In the genomic region with DNA sequence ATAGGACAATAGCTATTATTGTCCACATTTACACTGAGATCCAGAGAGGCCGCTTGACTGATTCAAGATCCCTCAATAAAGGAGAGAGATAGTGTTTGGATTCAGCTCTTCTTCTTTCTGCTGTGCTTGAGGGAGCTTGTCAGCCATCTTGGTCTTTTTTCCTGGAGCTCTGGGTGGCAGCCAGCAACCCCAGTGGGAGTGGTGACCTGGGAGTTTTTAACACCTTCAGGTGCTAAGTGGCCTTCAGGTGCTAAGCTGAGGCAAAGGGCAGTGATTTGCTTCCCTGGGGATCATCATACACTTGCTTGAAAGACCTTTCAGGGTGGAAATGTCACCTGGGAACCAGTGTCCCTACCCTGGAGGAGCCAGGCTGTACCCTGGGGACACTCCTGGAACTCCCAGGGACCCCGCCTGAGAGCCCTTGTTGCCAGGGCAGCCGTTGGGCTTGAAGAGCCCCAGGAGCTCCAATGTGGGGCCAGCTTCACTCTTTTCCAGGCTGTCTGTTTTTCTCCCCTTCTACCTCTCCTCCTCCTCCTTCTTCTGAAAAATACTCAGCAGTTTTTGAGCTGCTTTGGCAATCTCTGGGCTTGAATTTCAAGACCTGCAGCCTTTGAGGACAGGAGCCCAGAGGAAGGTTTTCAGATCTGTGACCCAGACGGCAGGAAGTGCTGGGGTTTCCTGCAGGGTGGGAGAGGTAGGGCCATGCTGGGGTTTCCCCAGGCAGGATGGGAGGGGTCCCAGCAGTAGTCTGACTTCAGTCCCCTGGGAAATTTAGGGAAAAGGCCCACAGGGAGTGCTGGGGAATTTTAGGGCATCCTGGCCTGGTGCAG, we compare ENCODE assay signal across 25 cellular contexts. TPM values are rescaled to one million over a fixed set of nuclear protein-coding genes. Genes with fewer than 3 reads are reported as not detected.
A peak's percentile ranks its signal among the peaks of the same experiment; 100 is the strongest.
DNase-seq lines count a peak whose midpoint lies in the region; ATAC-seq, FAIRE-seq and TF ChIP-seq lines count a peak whose summit lies in the region.
"Had no signal": no experiment of that assay in that cellular context is flagged by ENCODE, and none has a peak within 500 bp of the region (broad histone marks: within the 10 kb centered on the region; RNA-seq: fewer than 3 reads in every experiment).

No MANE protein-coding gene starts in this region.

- intact Hi-C loops in GM12878 (cut with micrococcal nuclease; ENCODE audit: unreplicated experiment): no loop called here

- H4K20me1 ChIP-seq in DND-41 (ENCODE audit: insufficient read depth, low read length) (no peaks in the 10 kb centered on the region), GM12878 (ENCODE audit: control insufficient read depth, insufficient read depth) (no peaks in the 10 kb centered on the region)

- H3K79me1 ChIP-seq in neuronal stem cell (ENCODE audit: low read depth, low read length): no peaks in the 10 kb centered on the region

- in situ Hi-C loops in GM12878 (cut with MboI): no loop called here

- RAD21 ChIA-PET in GM12878 (lab: Charles Lee; ENCODE audit: unreplicated experiment): no interaction called here

- H2AK5ac ChIP-seq in neuronal stem cell (ENCODE audit: low read depth, low read length): no peak overlapping the region

- no peak overlapping the region for H2BK5ac ChIP-seq in neuronal stem cell (ENCODE audit: low read length)

- peak; percentile 24 for DNase-seq in DND-41
- DNase-seq in GM12878 (ENCODE audit: low read depth, low spot score): no peak
- no peak for DNase-seq in neuronal stem cell (ENCODE audit: low spot score)
- no peak for DNase-seq in stimulated activated CD4-positive, alpha-beta T cell treated with anti-CD3 and anti-CD28 coated beads, Interleukin-4, amount 100 ng/mL, for 24 hours
- no peak for DNase-seq in activated naive CD4-positive, alpha-beta T cell (lab: John Stamatoyannopoulos, UW)
- no peak for DNase-seq in EL
- DNase-seq: ACHN, COR-L47, DMS153, HFFc6, NCI-H1092 treated with DMSO at 0.1 percent for 48 hours, NCI-H146, NCI-H2029 treated with DMSO at 0.1 percent for 48 hours, NCI-H2171 treated with DMSO at 0.1 percent for 48 hours, NCI-H446, NCI-H748 treated with DMSO at 0.1 percent for 48 hours, SHP77, SK-N-SH had no signal

- no peak for TF ChIP-seq CTCF in DND-41 (IDR thresholded peaks at IDR 0.05; ENCODE audit: borderline replicate concordance, extremely low read depth, low read length, poor library complexity, severe bottlenecking)
- no peak for TF ChIP-seq CTCF in HEK293 (tag by site-specific recombination; IDR thresholded peaks at IDR 0.05)
- TF ChIP-seq CTCF in GM12878 (IDR thresholded peaks at IDR 0.05 in 2 of 3, conservative IDR thresholded peaks at IDR 0.05 in 1 of 3; ENCODE audit: control insufficient read depth in 2 of 3, extremely low read depth in 1 of 3, insufficient read depth in 1 of 3, low read depth in 3 of 3, low read length in 3 of 3): no peak

- FAIRE-seq in GM12878 (lab: Jason Lieb, UNC): no peak
- FAIRE-seq: GM12892 had no signal

- no peak for TF ChIP-seq EP300 in GM12878 (IDR thresholded peaks at IDR 0.05; ENCODE audit: borderline replicate concordance in 1 of 2, control insufficient read depth in 1 of 2, low read depth in 2 of 2, low read length in 2 of 2)

- no peak for TF ChIP-seq RAD21 in GM12878 (IDR thresholded peaks at IDR 0.05; ENCODE audit: insufficient read depth, low read depth, low read length)

- no peak overlapping the region for H2BK12ac ChIP-seq in neuronal stem cell (ENCODE audit: low read length)

- H3K4me1 ChIP-seq in DND-41 (ENCODE audit: insufficient read depth, low read length): no peaks in the 10 kb centered on the region
- peaks cover 7% of the 10 kb centered on the region; the same call in 1 of the 2 replicates for H3K4me1 ChIP-seq in HEK293 (ENCODE audit: control insufficient read depth, insufficient read depth, low read length)
- peaks cover 3% of the 10 kb centered on the region for H3K4me1 ChIP-seq in GM12878 (ENCODE audit: control insufficient read depth, insufficient read depth, low read length)
- H3K4me1 ChIP-seq in neuronal stem cell (ENCODE audit: control insufficient read depth in 2 of 2, insufficient read depth in 1 of 2, low read depth in 1 of 2, low read length in 2 of 2): peaks cover 2 to 3% of the 10 kb centered on the region in 2 donors

- H2BK15ac ChIP-seq in neuronal stem cell (ENCODE audit: low read length): no peak overlapping the region

- no peak overlapping the region for H3K4ac ChIP-seq in neuronal stem cell (ENCODE audit: low read length)

- no peak overlapping the region for H2BK120ac ChIP-seq in neuronal stem cell (ENCODE audit: low read depth, low read length)

- H3K4me2 ChIP-seq in DND-41 (ENCODE audit: insufficient read depth, low read length) (no peak overlapping the region), GM12878 (ENCODE audit: control insufficient read depth, insufficient read depth) (no peak overlapping the region), neuronal stem cell (ENCODE audit: insufficient read depth, low read length, poor library complexity, severe bottlenecking) (no peak overlapping the region)
- H3K4me2 ChIP-seq: SK-N-SH had no signal

- no peaks in the 10 kb centered on the region for H3K9me3 ChIP-seq in DND-41 (ENCODE audit: insufficient read depth, low read length, severe bottlenecking)
- H3K9me3 ChIP-seq in HEK293 (ENCODE audit: control insufficient read depth, insufficient read depth, low read depth, low read length): no peaks in the 10 kb centered on the region
- H3K9me3 ChIP-seq in GM12878 (replicated peaks; ENCODE audit: control insufficient read depth, insufficient read depth, low read length): no peaks in the 10 kb centered on the region
- H3K9me3 ChIP-seq in neuronal stem cell (replicated peaks in 1 of 2; ENCODE audit: control insufficient read depth in 2 of 2, insufficient read depth in 1 of 2, low read depth in 1 of 2, low read length in 2 of 2): no peaks in the 10 kb centered on the region
- H3K9me3 ChIP-seq: SK-N-SH had no signal

- 21% methylated on average over 4 of the region's 4 CpGs for WGBS in GM12878 (ENCODE audit: insufficient coverage, insufficient replicate concordance, low lambda C conversion rate, missing lambda C conversion rate)
- no CpG with 5 or more reads among the region's 4 CpGs for WGBS in neuronal stem cell (ENCODE audit: extremely low coverage in 2 of 2, insufficient read length in 2 of 2, insufficient replicate concordance in 1 of 2), 2 donors

- H3K18ac ChIP-seq in neuronal stem cell (ENCODE audit: low read length): no peak overlapping the region

- no TSS peak for BruUV-seq in GM12878 (replicated peaks; lab: Mats Ljungman, UMichigan)

- H3K9ac ChIP-seq in DND-41 (ENCODE audit: low read depth, low read length) (no peak overlapping the region), GM12878 (ENCODE audit: control insufficient read depth, insufficient read depth, low read length) (no peak overlapping the region), neuronal stem cell (ENCODE audit: low read depth, low read length, poor library complexity) (no peak overlapping the region)
- H3K9ac ChIP-seq: SK-N-SH had no signal

- peak; percentile 77; the same call in 2 of the 3 replicates for ATAC-seq in DND-41 (ENCODE audit: insufficient read depth, low read depth)
- ATAC-seq in GM12878: no peak
- ATAC-seq in HG03520 (IDR thresholded peaks at IDR 0.05; ENCODE audit: unreplicated experiment): no peak

- H3K79me2 ChIP-seq in DND-41 (ENCODE audit: insufficient read depth, low read length) (no peaks in the 10 kb centered on the region), GM12878 (ENCODE audit: control insufficient read depth, insufficient read depth, low read length) (no peaks in the 10 kb centered on the region)

- H3K27ac ChIP-seq in DND-41 (ENCODE audit: low read length) (no peak overlapping the region), HEK293 (ENCODE audit: extremely low read depth, low read depth, low read length) (no peak overlapping the region), GM12878 (ENCODE audit: control insufficient read depth, insufficient read depth) (no peak overlapping the region), neuronal stem cell (replicated peaks; ENCODE audit: low read length) (no peak overlapping the region)

- CTCF ChIA-PET in HEK293 (lab: Yijun Ruan, JAX) (interaction anchor here (0.7 to 1.6 kb wide), 3 partner anchors 9 to 420 kb away, joined by 3 to 4 read pairs (median 3); no protein-coding TSS in a partner anchor), GM12878 (lab: Yijun Ruan, JAX) (no interaction called here)

- no peak for TF ChIP-seq POLR2A in GM12878 (IDR thresholded peaks at IDR 0.05; ENCODE audit: low read depth, low read length)

- no peak overlapping the region for H2AFZ ChIP-seq in DND-41 (ENCODE audit: low read depth, low read length)
- peak overlapping the region; percentile 4; the same call in 1 of the 2 replicates for H2AFZ ChIP-seq in GM12878 (ENCODE audit: control insufficient read depth, low read depth, low read length)
- H2AFZ ChIP-seq in neuronal stem cell (ENCODE audit: low read length): peak overlapping the region; percentile 30

- POLR2A ChIA-PET in HEK293 (lab: Yijun Ruan, JAX) (interaction anchor here (0.6 kb wide), 1 partner anchor 49 kb away, joined by 3 read pairs; no protein-coding TSS in a partner anchor), GM12878 (lab: Charles Lee) (interaction anchor here (0.6 kb wide), 1 partner anchor 586 kb away, joined by 3 read pairs; no protein-coding TSS in a partner anchor)

- H3K36me3 ChIP-seq in DND-41 (ENCODE audit: insufficient read depth, low read length) (no peaks in the 10 kb centered on the region), HEK293 (ENCODE audit: control insufficient read depth in 2 of 2, insufficient read depth in 1 of 2, low read length in 2 of 2) (no peaks in the 10 kb centered on the region), GM12878 (ENCODE audit: control insufficient read depth in 2 of 2, insufficient read depth in 2 of 2, low read length in 1 of 2) (no peaks in the 10 kb centered on the region), neuronal stem cell (replicated peaks in 1 of 2; ENCODE audit: control insufficient read depth in 2 of 2, insufficient read depth in 2 of 2, low read length in 2 of 2) (no peaks in the 10 kb centered on the region)

- H3K23ac ChIP-seq in neuronal stem cell (ENCODE audit: low read depth, low read length, poor library complexity): no peak overlapping the region

- H3K4me3 ChIP-seq in DND-41 (ENCODE audit: low read depth in 1 of 2, low read length in 2 of 2) (no peak overlapping the region), HEK293 (ENCODE audit: low read depth, low read length) (no peak overlapping the region), GM12878 (no peak overlapping the region), neuronal stem cell (ENCODE audit: low read length in 2 of 2) (no peak overlapping the region)

- no peak overlapping the region for H4K91ac ChIP-seq in neuronal stem cell (ENCODE audit: low read depth, low read length, poor library complexity)

- H4K8ac ChIP-seq in neuronal stem cell (ENCODE audit: low read depth, low read length): no peak overlapping the region

- SMC1A ChIA-PET in GM12878 (lab: Charles Lee; ENCODE audit: uncharacterized antibody, unreplicated experiment): no interaction called here

- no peak overlapping the region for H3K14ac ChIP-seq in neuronal stem cell (ENCODE audit: low read length)

- H3K27me3 ChIP-seq in DND-41 (ENCODE audit: insufficient read depth, low read length, poor library complexity) (peaks cover 3% of the 10 kb centered on the region), GM12878 (replicated peaks in 1 of 2; ENCODE audit: control insufficient read depth in 2 of 2, insufficient read depth in 2 of 2, low read length in 1 of 2) (no peaks in the 10 kb centered on the region; a peak in 2 of 4 replicates), neuronal stem cell (ENCODE audit: control insufficient read depth in 3 of 3, insufficient read depth in 3 of 3, low read depth in 1 of 3, low read length in 3 of 3) (peaks cover 0 to 17% (median 0%) of the 10 kb centered on the region in 3 experiments)

RNA-seq across cellular contexts. Expression of a gene that starts 59.7 kb away (rescaled TPM):
- not detected in 2 replicates for total RNA-seq in GM12878 (2013; cell fraction: nucleolus; rRNA removed)
- total RNA-seq in GM12878 (2014; rRNA removed) (0.06 and 0.11 TPM in 2 replicates), GM12878 (2014; rRNA removed; fragmentation: Illumina TruSeq; extraction: Trizol) (0.04 TPM in 1 of 2 replicates, not detected in the other), GM12878 (2021) (not detected in 2 replicates)
- not detected for polyA plus RNA-seq in GM12878 (2011; ENCODE audit: low read depth)
- polyA plus RNA-seq in GM12878 (2011; rRNA removed) (0.03 TPM in 1 of 2 replicates, not detected in the other), GM12878 (2014; fragmentation: Illumina TruSeq; extraction: Trizol) (not detected in 2 replicates), GM12878 (2014; fragmentation: Nextera tagmentation; extraction: Ambion mirVana) (not detected), GM12878 (2014; rRNA removed) (0.09 TPM in 1 of 2 replicates, not detected in the other), GM12878 (2016; fragmentation: Nextera tagmentation; extraction: Ambion mirVana) (under 1 TPM in 1 of 2 experiments, not detected in 1; 0.10 TPM)
- 0.03 TPM in 1 of 2 replicates, not detected in the other for polyA plus RNA-seq in GM12878 (2011; cell fraction: cytosol; rRNA removed)
- 0.09 TPM in 2 replicates for polyA plus RNA-seq in GM12878 (2011; cell fraction: nucleus; rRNA removed)
- polyA plus RNA-seq in GM12878 (2012): 0.07 TPM in 1 of 2 replicates, not detected in the other
- not detected in 2 replicates for polyA minus RNA-seq in GM12878 (2011; rRNA and poly(A)+ RNA removed)
- polyA minus RNA-seq in GM12878 (2011; cell fraction: cytosol; rRNA and poly(A)+ RNA removed): not detected in 2 replicates
- not detected in 2 replicates for polyA minus RNA-seq in GM12878 (2011; cell fraction: nucleus; rRNA and poly(A)+ RNA removed)
- 0.22 TPM for polyA plus RNA-seq in neuronal stem cell (2013, experiment 1 of 2)
- 0.19 TPM for polyA plus RNA-seq in neuronal stem cell (2013, experiment 2 of 2)
- total RNA-seq: H4, RPMI7951 had no signal
- polyA plus RNA-seq: CD14-positive monocyte, IgD-negative memory B cell had no signal
